8 cellular contexts compared by ENCODE assay signal in genomic region chrX:17521871-17522693, GRCh38.
DNase-seq lines count a peak whose midpoint lies in the region; ATAC-seq lines count a peak whose summit lies in the region.
"Had no signal": no experiment of that assay in that cellular context is flagged by ENCODE, and none has a peak within 500 bp of the region (broad histone marks: within the 10 kb centered on the region; RNA-seq: fewer than 3 reads in every experiment).

No MANE protein-coding gene starts in this region.

- intact Hi-C loops in posterior cingulate gyrus (cut with DNase I) = no loop called here

- DNase-seq in Daoy (ENCODE audit: low read depth) (peak; percentile 35), HT-29 (ENCODE audit: low spot score) (peak; percentile 41), SK-N-DZ (ENCODE audit: low spot score) (peak; percentile 30), iris pigment epithelial cell (ENCODE audit: low read depth) (peak; percentile 19), posterior cingulate gyrus (no peak)
- DNase-seq: activated T-cell treated with anti-CD3 and anti-CD28 coated beads, Interleukin-2, amount 50 U/mL, for 24 hours had no signal

- ATAC-seq in GM18502 (IDR thresholded peaks at IDR 0.05; ENCODE audit: poor library complexity, unreplicated experiment) = no peak
- no peak for ATAC-seq in GM19395 (IDR thresholded peaks at IDR 0.05; ENCODE audit: unreplicated experiment)

Comparison
In these comparisons a context has a peak if more than half of its experiments do, and no peak if none do; other contexts are left out.
1. DNase-seq: peak in Daoy (single experiment), HT-29 (single experiment), SK-N-DZ (single experiment) and iris pigment epithelial cell (single experiment); none in posterior cingulate gyrus (0 of 10).